Comparison of ENCODE assay signal across 1 cellular context in the genomic region with DNA sequence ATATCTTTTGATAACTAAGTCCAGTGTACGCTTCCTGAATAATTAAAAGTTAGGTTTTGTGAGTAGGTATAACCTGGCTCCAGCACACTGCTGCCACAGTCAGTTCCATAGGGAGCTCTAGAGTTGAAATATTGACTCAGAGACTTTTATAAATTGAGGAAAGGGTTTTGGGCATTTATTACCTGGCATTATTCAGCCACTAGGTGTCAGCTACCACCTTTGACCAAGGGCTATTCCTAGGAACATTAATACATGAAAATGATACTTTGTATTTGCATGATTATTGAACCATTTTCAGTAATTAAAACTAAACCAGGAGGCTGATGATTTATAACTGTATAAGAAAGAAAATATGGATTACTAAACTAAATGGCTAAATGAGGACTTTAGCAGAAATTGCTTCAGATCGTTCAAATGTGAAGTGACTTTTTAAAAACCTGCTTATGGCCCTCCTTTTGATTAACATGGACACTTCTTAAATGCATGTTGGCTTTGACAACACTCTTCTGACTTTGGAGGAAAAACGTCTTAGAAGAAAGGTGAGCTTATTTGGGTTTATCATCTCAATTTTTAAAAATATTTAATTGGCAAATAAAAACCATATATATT.
TF ChIP-seq lines count a peak whose summit lies in the region.

No MANE protein-coding gene starts in this region.

TF ChIP-seq in IMR-90, 13 proteins besides CTCF, POLR2A, EP300 and RAD21 (continued from another document):
- TF ChIP-seq ELK1 (IDR thresholded peaks at IDR 0.05; ENCODE audit: borderline replicate concordance, low read depth, low read length) (no peak), BHLHE40 (IDR thresholded peaks at IDR 0.05; ENCODE audit: low read depth, low read length) (no peak), MAZ (IDR thresholded peaks at IDR 0.05; ENCODE audit: borderline replicate concordance, low read depth, low read length) (no peak), MXI1 (IDR thresholded peaks at IDR 0.05; ENCODE audit: borderline replicate concordance, low read depth, low read length) (no peak), RFX5 (IDR thresholded peaks at IDR 0.05; ENCODE audit: low read depth, low read length) (no peak), SMC3 (IDR thresholded peaks at IDR 0.05; ENCODE audit: low read depth, low read length) (no peak), FOS (IDR thresholded peaks at IDR 0.05; ENCODE audit: low read depth, low read length) (no peak)
